In the genomic region with DNA sequence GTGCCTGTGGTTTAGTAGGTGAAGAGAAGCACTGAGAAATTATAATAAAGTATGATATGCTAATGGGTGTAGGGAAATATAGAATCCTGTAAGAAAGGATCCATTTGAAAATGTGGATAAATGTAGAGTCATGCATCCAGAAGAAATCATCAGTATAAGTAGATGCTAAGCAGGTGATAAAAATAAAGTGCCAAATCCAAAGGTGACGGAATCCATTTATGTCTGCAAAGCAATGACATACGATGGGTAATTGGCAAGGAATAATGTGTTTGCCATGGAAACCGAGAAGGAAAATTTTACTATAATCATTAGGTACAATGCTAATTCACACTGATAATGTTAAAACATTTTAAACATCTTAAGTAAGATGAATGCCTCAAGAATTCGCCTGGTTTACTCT, we compare ENCODE assay signal across 28 cellular contexts.
"Had no signal": no experiment of that assay in that cellular context is flagged by ENCODE, and none has a peak within 500 bp of the region (broad histone marks: within the 10 kb centered on the region; RNA-seq: fewer than 3 reads in every experiment).

No MANE protein-coding gene starts in this region.

- H3K27me3 ChIP-seq: stomach, suprapubic skin, testis, thyroid gland, tibial artery, tibial nerve, transverse colon, upper lobe of left lung, upper lobe of right lung, uterus, vagina had no signal

- H3K27ac ChIP-seq: stomach, suprapubic skin, testis, thoracic aorta, thyroid gland, tibial artery, tibial nerve, transverse colon, upper lobe of left lung, upper lobe of right lung, uterus, vagina had no signal

- H3K9me3 ChIP-seq: stomach, suprapubic skin, testis, thoracic aorta, thyroid gland, tibial artery, tibial nerve, transverse colon, upper lobe of left lung, upper lobe of right lung, uterus, vagina had no signal

- H3K36me3 ChIP-seq: stomach, suprapubic skin, thoracic aorta, thyroid gland, tibial artery, tibial nerve, transverse colon, upper lobe of left lung, upper lobe of right lung, uterus, vagina had no signal

- H3K27me3 Mint-ChIP-seq: stimulated activated memory B cell treated with anti-CD40 and anti-IgM and Interleukin-4, amounts not matched to agents 10 μg/mL and 1 μg/mL and 100 μg/mL, for 72 hours; stimulated activated naive B cell treated with anti-CD40 and anti-IgM and Interleukin-4, amounts not matched to agents 10 μg/mL and 1 μg/mL and 100 μg/mL, for 72 hours; stimulated activated naive CD8-positive, alpha-beta T cell treated with anti-CD3 and anti-CD28 coated beads, Interleukin-15, amount 100 ng/mL, for 72 hours; stimulated activated naive CD8-positive, alpha-beta T cell treated with anti-CD3 and anti-CD28 coated beads, Interleukin-15, Interleukin-2, amounts not matched to agents 100 ng/mL and 50 ng/mL, for 24 hours; type B pancreatic cell had no signal

- H3K4me1 Mint-ChIP-seq: stimulated activated effector memory CD8-positive, alpha-beta T cell treated with anti-CD3 and anti-CD28 coated beads, Interleukin-12 subunit alpha, Interleukin-12 subunit beta, amount 100 ng/mL, for 72 hours; stimulated activated memory B cell treated with anti-CD40 and anti-IgM and Interleukin-4, amounts not matched to agents 10 μg/mL and 1 μg/mL and 100 μg/mL, for 72 hours; stimulated activated naive B cell treated with anti-CD40 and anti-IgM and Interleukin-4, amounts not matched to agents 10 μg/mL and 1 μg/mL and 100 μg/mL, for 72 hours; stimulated activated naive CD8-positive, alpha-beta T cell treated with anti-CD3 and anti-CD28 coated beads, Interleukin-15, amount 100 ng/mL, for 72 hours had no signal

- H3K4me3 ChIP-seq: stomach, suprapubic skin, testis, thoracic aorta, thyroid gland, tibial artery, tibial nerve, transverse colon, upper lobe of left lung, upper lobe of right lung, uterus, vagina had no signal

- H3K27ac Mint-ChIP-seq: stimulated activated effector memory CD8-positive, alpha-beta T cell treated with anti-CD3 and anti-CD28 coated beads, Interleukin-12 subunit alpha, Interleukin-12 subunit beta, amount 100 ng/mL, for 72 hours; stimulated activated memory B cell treated with anti-CD40 and anti-IgM and Interleukin-4, amounts not matched to agents 10 μg/mL and 1 μg/mL and 100 μg/mL, for 72 hours; stimulated activated naive B cell treated with anti-CD40 and anti-IgM and Interleukin-4, amounts not matched to agents 10 μg/mL and 1 μg/mL and 100 μg/mL, for 72 hours; stimulated activated naive CD8-positive, alpha-beta T cell treated with anti-CD3 and anti-CD28 coated beads, Interleukin-15, amount 100 ng/mL, for 72 hours; stimulated activated naive CD8-positive, alpha-beta T cell treated with anti-CD3 and anti-CD28 coated beads, Interleukin-15, Interleukin-2, amounts not matched to agents 100 ng/mL and 50 ng/mL, for 24 hours; type B pancreatic cell had no signal

- H3K9me3 Mint-ChIP-seq: stimulated activated effector memory CD8-positive, alpha-beta T cell treated with anti-CD3 and anti-CD28 coated beads, Interleukin-12 subunit alpha, Interleukin-12 subunit beta, amount 100 ng/mL, for 72 hours; stimulated activated memory B cell treated with anti-CD40 and anti-IgM and Interleukin-4, amounts not matched to agents 10 μg/mL and 1 μg/mL and 100 μg/mL, for 72 hours; stimulated activated naive CD8-positive, alpha-beta T cell treated with anti-CD3 and anti-CD28 coated beads, Interleukin-15, amount 100 ng/mL, for 72 hours; stimulated activated naive CD8-positive, alpha-beta T cell treated with anti-CD3 and anti-CD28 coated beads, Interleukin-15, Interleukin-2, amounts not matched to agents 100 ng/mL and 50 ng/mL, for 24 hours; type B pancreatic cell had no signal

- ATAC-seq: stimulated activated effector memory CD8-positive, alpha-beta T cell treated with anti-CD3 and anti-CD28 coated beads, Interleukin-12 subunit alpha, Interleukin-12 subunit beta, amount 100 ng/mL, for 72 hours; stimulated activated memory B cell treated with anti-CD40 and anti-IgM and Interleukin-4, amounts not matched to agents 10 μg/mL and 1 μg/mL and 100 μg/mL, for 72 hours; stimulated activated naive B cell treated with anti-CD40 and anti-IgM and Interleukin-4, amounts not matched to agents 10 μg/mL and 1 μg/mL and 100 μg/mL, for 72 hours; stimulated activated naive CD8-positive, alpha-beta T cell treated with anti-CD3 and anti-CD28 coated beads, Interleukin-15, amount 100 ng/mL, for 72 hours; stimulated activated naive CD8-positive, alpha-beta T cell treated with anti-CD3 and anti-CD28 coated beads, Interleukin-15, Interleukin-2, amounts not matched to agents 100 U/mL and 50 U/mL, for 24 hours; upper lobe of right lung had no signal

- H3K36me3 Mint-ChIP-seq: stimulated activated effector memory CD8-positive, alpha-beta T cell treated with anti-CD3 and anti-CD28 coated beads, Interleukin-12 subunit alpha, Interleukin-12 subunit beta, amount 100 ng/mL, for 72 hours; stimulated activated memory B cell treated with anti-CD40 and anti-IgM and Interleukin-4, amounts not matched to agents 10 μg/mL and 1 μg/mL and 100 μg/mL, for 72 hours; stimulated activated naive B cell treated with anti-CD40 and anti-IgM and Interleukin-4, amounts not matched to agents 10 μg/mL and 1 μg/mL and 100 μg/mL, for 72 hours had no signal

- DNase-seq: stimulated activated CD4-positive, alpha-beta T cell treated with anti-CD3 and anti-CD28 coated beads, Interleukin-2, amount 100 ng/mL, for 48 hours; stimulated activated CD4-positive, alpha-beta T cell treated with anti-CD3 and anti-CD28 coated beads, Interleukin-4, amount 100 ng/mL, for 1 hour; stimulated activated CD4-positive, alpha-beta T cell treated with anti-CD3 and anti-CD28 coated beads, Interleukin-4, amount 100 ng/mL, for 24 hours; stimulated activated CD4-positive, alpha-beta T cell treated with anti-CD3 and anti-CD28 coated beads, Interleukin-4, amount 100 ng/mL, for 4 hours; stimulated activated CD8-positive, alpha-beta memory T cell treated with anti-CD3 and anti-CD28 coated beads, Interleukin-4, amount 100 ng/mL, for 48 hours; stimulated activated naive B cell treated with anti-CD40 and anti-IgM and Interleukin-4, amounts not matched to agents 10 μg/mL and 1 μg/mL and 100 μg/mL, for 72 hours; stimulated activated naive CD4-positive, alpha-beta T cell; stimulated activated naive CD4-positive, alpha-beta T cell treated with Interleukin-2 at 50 U/mL for 16 hours; stimulated activated naive CD8-positive, alpha-beta T cell treated with anti-CD3 and anti-CD28 coated beads, Interleukin-15, amount 100 ng/mL, for 72 hours; stimulated activated naive CD8-positive, alpha-beta T cell treated with anti-CD3 and anti-CD28 coated beads, Interleukin-15, Interleukin-2, amounts not matched to agents 100 U/mL and 50 U/mL, for 24 hours; stomach; substantia nigra; testis; thyroid gland; tibial artery; transverse colon; trophoblast cell; upper lobe of left lung; upper lobe of right lung; uterus had no signal

- H3K4me3 Mint-ChIP-seq: stimulated activated effector memory CD8-positive, alpha-beta T cell treated with anti-CD3 and anti-CD28 coated beads, Interleukin-12 subunit alpha, Interleukin-12 subunit beta, amount 100 ng/mL, for 72 hours; stimulated activated memory B cell treated with anti-CD40 and anti-IgM and Interleukin-4, amounts not matched to agents 10 μg/mL and 1 μg/mL and 100 μg/mL, for 72 hours; stimulated activated naive B cell treated with anti-CD40 and anti-IgM and Interleukin-4, amounts not matched to agents 10 μg/mL and 1 μg/mL and 100 μg/mL, for 72 hours; stimulated activated naive CD8-positive, alpha-beta T cell treated with anti-CD3 and anti-CD28 coated beads, Interleukin-15, amount 100 ng/mL, for 72 hours; stimulated activated naive CD8-positive, alpha-beta T cell treated with anti-CD3 and anti-CD28 coated beads, Interleukin-15, Interleukin-2, amounts not matched to agents 100 ng/mL and 50 ng/mL, for 24 hours; type B pancreatic cell had no signal
